In genomic region chr2:62787381-62787780, GRCh38 we compare ENCODE assay signal across 8 cellular contexts.
A peak's percentile ranks its signal among the peaks of the same experiment; 100 is the strongest.
DNase-seq lines count a peak whose midpoint lies in the region; ATAC-seq and TF ChIP-seq lines count a peak whose summit lies in the region.

No MANE protein-coding gene starts in this region.

- H3K4me1 ChIP-seq in Peyer's patch (peaks cover 0 to 7% (median 0%) of the 10 kb centered on the region in 4 donors), fibroblast of lung (ENCODE audit: control insufficient read depth, extremely low read depth, insufficient read depth, low read length) (peaks cover 15% of the 10 kb centered on the region)

- CTCF ChIA-PET in activated CD8-positive, alpha-beta memory T cell treated with anti-CD3 and anti-CD28 coated beads, Interleukin-2, amount 10 ng/mL, durations not matched to agents 7 days and 5 days (lab: Charles Lee) = interaction anchor here (1.1 to 1.6 kb wide), 2 partner anchors 12 to 636 kb away, joined by 4 to 6 read pairs; no protein-coding TSS in a partner anchor

- no peak overlapping the region for H3K9ac ChIP-seq in fibroblast of lung (ENCODE audit: insufficient read depth, low read length)

- H2AFZ ChIP-seq in fibroblast of lung (ENCODE audit: low read length) = no peak overlapping the region

- H3K36me3 ChIP-seq in Peyer's patch = no peaks in the 10 kb centered on the region
- H3K36me3 ChIP-seq in fibroblast of lung (ENCODE audit: control insufficient read depth, insufficient read depth, low read length) = no peaks in the 10 kb centered on the region

- peaks cover 3% of the 10 kb centered on the region for H3K9me3 Mint-ChIP-seq in activated CD8-positive, alpha-beta memory T cell treated with anti-CD3 and anti-CD28 coated beads, Interleukin-2, amount 10 ng/mL, durations not matched to agents 7 days and 5 days (ENCODE audit: low read depth)

- no peak overlapping the region for H3K4me3 Mint-ChIP-seq in activated CD8-positive, alpha-beta memory T cell treated with anti-CD3 and anti-CD28 coated beads, Interleukin-2, amount 10 ng/mL, durations not matched to agents 7 days and 5 days

- H3K27ac ChIP-seq in Peyer's patch = no peak overlapping the region
- H3K27ac ChIP-seq in fibroblast of lung (ENCODE audit: insufficient read depth, low read length) = no peak overlapping the region

- DNase-seq in activated CD8-positive, alpha-beta memory T cell treated with anti-CD3 and anti-CD28 coated beads, Interleukin-2, amount 10 ng/mL, durations not matched to agents 7 days and 5 days = no peak
- DNase-seq in activated CD8-positive, alpha-beta memory T cell treated with anti-CD3 and anti-CD28 coated beads, Interleukin-2, amount 50 U/mL, for 48 hours = no peak
- DNase-seq in HT-29 (ENCODE audit: low spot score) = peak; percentile 71
- no peak for DNase-seq in Peyer's patch
- DNase-seq in fibroblast of lung (ENCODE audit: low read depth in 2 of 2) = peak; percentile 47 to 74
- DNase-seq in retinal pigment epithelial cell (ENCODE audit: low read depth) = peak; percentile 32
- no peak for DNase-seq in omental fat pad (ENCODE audit: low spot score)

- TF ChIP-seq POLR2A in Peyer's patch (IDR thresholded peaks at IDR 0.05) = no peak

- peaks cover 5% of the 10 kb centered on the region for H3K36me3 Mint-ChIP-seq in activated CD8-positive, alpha-beta memory T cell treated with anti-CD3 and anti-CD28 coated beads, Interleukin-2, amount 10 ng/mL, durations not matched to agents 7 days and 5 days

- H3K27me3 ChIP-seq in Peyer's patch (no peaks in the 10 kb centered on the region), fibroblast of lung (ENCODE audit: control insufficient read depth, insufficient read depth, low read length) (no peaks in the 10 kb centered on the region)

- peak; percentile 53 for ATAC-seq in activated CD8-positive, alpha-beta memory T cell treated with anti-CD3 and anti-CD28 coated beads, Interleukin-2, amount 10 ng/mL, durations not matched to agents 7 days and 5 days
- no peak for ATAC-seq in GM19467 (IDR thresholded peaks at IDR 0.05; ENCODE audit: unreplicated experiment)
- ATAC-seq in omental fat pad (ENCODE audit: low FRiP score) = no peak

- no peaks in the 10 kb centered on the region for H3K9me3 ChIP-seq in Peyer's patch
- H3K9me3 ChIP-seq in fibroblast of lung (ENCODE audit: control insufficient read depth, insufficient read depth, low read depth, low read length) = no peaks in the 10 kb centered on the region

- no peak overlapping the region for H3K27ac Mint-ChIP-seq in activated CD8-positive, alpha-beta memory T cell treated with anti-CD3 and anti-CD28 coated beads, Interleukin-2, amount 10 ng/mL, durations not matched to agents 7 days and 5 days

- peaks cover 29% of the 10 kb centered on the region for H3K79me2 ChIP-seq in fibroblast of lung (ENCODE audit: control insufficient read depth, insufficient read depth, low read length)

- H3K4me2 ChIP-seq in fibroblast of lung (ENCODE audit: extremely low read depth, insufficient read depth, low read length) = no peak overlapping the region

- peak in 4 of 6 experiments; percentile 24 to 58 (median 48) for TF ChIP-seq CTCF in Peyer's patch (IDR thresholded peaks at IDR 0.05)
- TF ChIP-seq CTCF in fibroblast of lung (conservative IDR thresholded peaks at IDR 0.05 in 1 of 2, IDR thresholded peaks at IDR 0.05 in 1 of 2; ENCODE audit: low read depth in 1 of 2, low read length in 2 of 2) = peak in 1 of 2 donors; percentile 44
- TF ChIP-seq CTCF in retinal pigment epithelial cell (conservative IDR thresholded peaks at IDR 0.05; ENCODE audit: low read depth, low read length) = peak; percentile 45
- TF ChIP-seq CTCF in omental fat pad (IDR thresholded peaks at IDR 0.05) = no peak

- H3K27me3 Mint-ChIP-seq in activated CD8-positive, alpha-beta memory T cell treated with anti-CD3 and anti-CD28 coated beads, Interleukin-2, amount 10 ng/mL, durations not matched to agents 7 days and 5 days = no peaks in the 10 kb centered on the region

- peaks cover 2% of the 10 kb centered on the region for H4K20me1 ChIP-seq in fibroblast of lung (ENCODE audit: control insufficient read depth, extremely low read depth, insufficient read depth, low read length)

- no peak overlapping the region for H3K4me3 ChIP-seq in Peyer's patch
- H3K4me3 ChIP-seq in fibroblast of lung (replicated peaks in 1 of 4; ENCODE audit: control extremely low read depth in 1 of 4, insufficient read depth in 1 of 4, low read depth in 3 of 4, low read length in 4 of 4) = no peak overlapping the region
- H3K4me3 ChIP-seq in retinal pigment epithelial cell (ENCODE audit: low read length) = no peak overlapping the region

- no peaks in the 10 kb centered on the region for H3K4me1 Mint-ChIP-seq in activated CD8-positive, alpha-beta memory T cell treated with anti-CD3 and anti-CD28 coated beads, Interleukin-2, amount 10 ng/mL, durations not matched to agents 7 days and 5 days

Comparison
In these comparisons a context has a peak if more than half of its experiments do, and no peak if none do; other contexts are left out.
1. DNase-seq: peak in HT-29 (single experiment), fibroblast of lung (2 of 2) and retinal pigment epithelial cell (single experiment); none in activated CD8-positive, alpha-beta memory T cell treated with anti-CD3 and anti-CD28 coated beads, Interleukin-2, amount 10 ng/mL, durations not matched to agents 7 days and 5 days (single experiment), activated CD8-positive, alpha-beta memory T cell treated with anti-CD3 and anti-CD28 coated beads, Interleukin-2, amount 50 U/mL, for 48 hours (single experiment), Peyer's patch (0 of 3) and omental fat pad (single experiment).
2. CTCF ChIP-seq: peak in Peyer's patch (4 of 6) and retinal pigment epithelial cell (single experiment); none in omental fat pad (0 of 3).